13 cellular contexts compared by ENCODE assay signal in genomic region chr14:97931273-97931672, GRCh38.
DNase-seq lines count a peak whose midpoint lies in the region; ATAC-seq and TF ChIP-seq lines count a peak whose summit lies in the region.
"Had no signal": no experiment of that assay in that cellular context is flagged by ENCODE, and none has a peak within 500 bp of the region (broad histone marks: within the 10 kb centered on the region; RNA-seq: fewer than 3 reads in every experiment).

No MANE protein-coding gene starts in this region.

- peaks cover 1% of the 10 kb centered on the region for H3K36me3 Mint-ChIP-seq in activated naive CD8-positive, alpha-beta T cell treated with anti-CD3 and anti-CD28 coated beads, Interleukin-2, amount 50 U/mL, for 24 hours (ENCODE audit: low read depth)
- H3K36me3 Mint-ChIP-seq in type B pancreatic cell, result no peaks in the 10 kb centered on the region
- H3K36me3 Mint-ChIP-seq: CD14-positive monocyte had no signal

- H3K4me1 Mint-ChIP-seq in stimulated activated naive CD8-positive, alpha-beta T cell treated with anti-CD3 and anti-CD28 coated beads, Interleukin-15, amount 100 ng/mL, for 72 hours, result peaks cover 13% of the 10 kb centered on the region
- H3K4me1 Mint-ChIP-seq in activated naive CD8-positive, alpha-beta T cell treated with anti-CD3 and anti-CD28 coated beads, Interleukin-2, amount 50 U/mL, for 24 hours, result peaks cover 8% of the 10 kb centered on the region
- H3K4me1 Mint-ChIP-seq in type B pancreatic cell (ENCODE audit: unreplicated experiment), result peaks cover 5% of the 10 kb centered on the region
- H3K4me1 Mint-ChIP-seq: CD14-positive monocyte had no signal

- H3K9me3 Mint-ChIP-seq in stimulated activated naive CD8-positive, alpha-beta T cell treated with anti-CD3 and anti-CD28 coated beads, Interleukin-15, amount 100 ng/mL, for 72 hours, result peaks cover 8 to 10% of the 10 kb centered on the region in 2 donors
- H3K9me3 Mint-ChIP-seq in activated naive CD8-positive, alpha-beta T cell treated with anti-CD3 and anti-CD28 coated beads, Interleukin-2, amount 50 U/mL, for 24 hours, result no peaks in the 10 kb centered on the region
- peaks cover 7% of the 10 kb centered on the region for H3K9me3 Mint-ChIP-seq in type B pancreatic cell

- no peaks in the 10 kb centered on the region for H3K27me3 Mint-ChIP-seq in stimulated activated naive CD8-positive, alpha-beta T cell treated with anti-CD3 and anti-CD28 coated beads, Interleukin-15, amount 100 ng/mL, for 72 hours
- no peaks in the 10 kb centered on the region for H3K27me3 Mint-ChIP-seq in activated naive CD8-positive, alpha-beta T cell treated with anti-CD3 and anti-CD28 coated beads, Interleukin-2, amount 50 U/mL, for 24 hours
- no peaks in the 10 kb centered on the region for H3K27me3 Mint-ChIP-seq in type B pancreatic cell

- H3K27ac ChIP-seq in SK-N-MC, result peak overlapping the region; percentile 85
- H3K27ac ChIP-seq: GM23248 had no signal

- peak; percentile 59 for ATAC-seq in stimulated activated naive CD8-positive, alpha-beta T cell treated with anti-CD3 and anti-CD28 coated beads, Interleukin-15, amount 100 ng/mL, for 72 hours
- ATAC-seq in stimulated activated naive CD8-positive, alpha-beta T cell treated with anti-CD3 and anti-CD28 coated beads, Interleukin-15, Interleukin-2, amounts not matched to agents 100 U/mL and 50 U/mL, for 24 hours, result no peak
- peak; percentile 57 for ATAC-seq in activated naive CD8-positive, alpha-beta T cell treated with anti-CD3 and anti-CD28 coated beads, Interleukin-2, amount 50 U/mL, for 24 hours

- no peak overlapping the region for H3K4me3 ChIP-seq in SK-N-MC
- H3K4me3 ChIP-seq: GM23248 had no signal

- TF ChIP-seq CTCF in type B pancreatic cell (conservative IDR thresholded peaks at IDR 0.05), result no peak

- H3K36me3 ChIP-seq in SK-N-MC (ENCODE audit: insufficient read depth, low read length), result no peaks in the 10 kb centered on the region

- H3K27ac Mint-ChIP-seq in stimulated activated naive CD8-positive, alpha-beta T cell treated with anti-CD3 and anti-CD28 coated beads, Interleukin-15, amount 100 ng/mL, for 72 hours, result peak overlapping the region in 1 of 2 donors; percentile 81
- no peak overlapping the region for H3K27ac Mint-ChIP-seq in activated naive CD8-positive, alpha-beta T cell treated with anti-CD3 and anti-CD28 coated beads, Interleukin-2, amount 50 U/mL, for 24 hours
- H3K27ac Mint-ChIP-seq in type B pancreatic cell, result peak overlapping the region; percentile 31

- H3K9me3 ChIP-seq in SK-N-MC (ENCODE audit: low read depth, low read length), result no peaks in the 10 kb centered on the region

- no peak overlapping the region for H3K4me3 Mint-ChIP-seq in stimulated activated naive CD8-positive, alpha-beta T cell treated with anti-CD3 and anti-CD28 coated beads, Interleukin-15, amount 100 ng/mL, for 72 hours
- no peak overlapping the region for H3K4me3 Mint-ChIP-seq in activated naive CD8-positive, alpha-beta T cell treated with anti-CD3 and anti-CD28 coated beads, Interleukin-2, amount 50 U/mL, for 24 hours
- H3K4me3 Mint-ChIP-seq in type B pancreatic cell, result no peak overlapping the region
- H3K4me3 Mint-ChIP-seq: CD14-positive monocyte had no signal

- no peak for DNase-seq in stimulated activated naive CD8-positive, alpha-beta T cell treated with anti-CD3 and anti-CD28 coated beads, Interleukin-15, amount 100 ng/mL, for 72 hours
- DNase-seq in stimulated activated naive CD8-positive, alpha-beta T cell treated with anti-CD3 and anti-CD28 coated beads, Interleukin-15, Interleukin-2, amounts not matched to agents 100 U/mL and 50 U/mL, for 24 hours, result no peak
- DNase-seq in SK-N-MC (ENCODE audit: low read depth, low spot score), result no peak
- DNase-seq in activated naive CD8-positive, alpha-beta T cell treated with anti-CD3 and anti-CD28 coated beads, Interleukin-2, amount 50 U/mL, for 24 hours, result no peak
- no peak for DNase-seq in type B pancreatic cell (ENCODE audit: extremely low spot score, unreplicated experiment)
- no peak for DNase-seq in NCI-H1436 treated with DMSO at 0.1 percent for 48 hours (lab: John Stamatoyannopoulos, UW)
- no peak for DNase-seq in AML-193 (lab: John Stamatoyannopoulos, UW)
- no peak for DNase-seq in SIG-M5 treated with dmso at 0.1 percent for 504 hours (lab: John Stamatoyannopoulos, UW; ENCODE audit: unreplicated experiment)
- DNase-seq: Calu3, DMS 273 treated with DMSO at 0.1 percent for 48 hours, GM23248, H7 had no signal

- no peak overlapping the region for H3K9ac ChIP-seq in SK-N-MC (ENCODE audit: insufficient read length)
- H3K9ac ChIP-seq: GM23248 had no signal
